Comparison of ENCODE assay signal across 2 cellular contexts in genomic region chr3:173173652-173174051, GRCh38.
TF ChIP-seq lines count a peak whose summit lies in the region.

No MANE protein-coding gene starts in this region.

TF ChIP-seq in GM23338, 12 proteins besides CTCF, POLR2A, EP300 and RAD21:
- no peak for TF ChIP-seq EZH2phosphoT487 (IDR thresholded peaks at IDR 0.05; ENCODE audit: unreplicated experiment)
- no peak for TF ChIP-seq ETS1 (IDR thresholded peaks at IDR 0.05)
- peak; percentile 59 for TF ChIP-seq NANOG (IDR thresholded peaks at IDR 0.05; ENCODE audit: borderline replicate concordance)

TF ChIP-seq in H1, 55 proteins besides CTCF, POLR2A, EP300 and RAD21:
- TF ChIP-seq ATF2 (IDR thresholded peaks at IDR 0.05; ENCODE audit: low read length) (no peak), NANOG (IDR thresholded peaks at IDR 0.05; ENCODE audit: insufficient read depth, low read depth, low read length, poor library complexity, severe bottlenecking) (no peak), CREB1 (IDR thresholded peaks at IDR 0.05) (no peak), TBP (IDR thresholded peaks at IDR 0.05; ENCODE audit: low read depth, low read length) (no peak), POLR2AphosphoS5 (IDR thresholded peaks at IDR 0.05; ENCODE audit: low read depth, low read length) (no peak), SP4 (IDR thresholded peaks at IDR 0.05; ENCODE audit: low read length) (no peak)
